Comparison of ENCODE assay signal across 8 cellular contexts in genomic region chr5:68215888-68216736, GRCh38. TPM values are rescaled to one million over a fixed set of nuclear protein-coding genes. Genes with fewer than 3 reads are reported as not detected.
A peak's percentile ranks its signal among the peaks of the same experiment; 100 is the strongest.
DNase-seq lines count a peak whose midpoint lies in the region; ATAC-seq lines count a peak whose summit lies in the region.

No MANE protein-coding gene starts in this region.

- H3K4me3 ChIP-seq in ACC112 (ENCODE audit: low read depth, low read length) (peak overlapping the region; percentile 89), mononuclear cell (ENCODE audit: low read length) (peak overlapping the region; percentile 82)

- peak overlapping the region; percentile 40 for H3K27ac ChIP-seq in ACC112 (ENCODE audit: low read depth, low read length)

- H3K79me2 ChIP-seq in ACC112 (ENCODE audit: control insufficient read depth, insufficient read depth, low read length, unreplicated experiment) = peaks cover 47% of the 10 kb centered on the region

- H3K27me3 ChIP-seq in ACC112 (ENCODE audit: insufficient read depth, low read length) (no peaks in the 10 kb centered on the region), mononuclear cell (ENCODE audit: insufficient read depth, low read length) (no peaks in the 10 kb centered on the region)

- H3K36me3 ChIP-seq in ACC112 (ENCODE audit: insufficient read depth, low read length) = peaks cover 4% of the 10 kb centered on the region; the same call in 1 of the 2 replicates

- peak overlapping the region; percentile 76 for H2AFZ ChIP-seq in ACC112 (ENCODE audit: low read length, unreplicated experiment)

- peak; percentile 55 for ATAC-seq in GM18867 (IDR thresholded peaks at IDR 0.05; ENCODE audit: unreplicated experiment)
- ATAC-seq in HG03095 (IDR thresholded peaks at IDR 0.05; ENCODE audit: unreplicated experiment) = peak; percentile 39

- no peaks in the 10 kb centered on the region for H3K9me3 ChIP-seq in mononuclear cell (ENCODE audit: low read depth, low read length)

- peaks cover 15% of the 10 kb centered on the region for H3K4me1 ChIP-seq in ACC112 (ENCODE audit: control insufficient read depth, insufficient read depth, low read length, unreplicated experiment)
- H3K4me1 ChIP-seq in mononuclear cell (ENCODE audit: insufficient read depth, low read length) = peaks cover 30% of the 10 kb centered on the region

- DNase-seq in NCI-H524 (lab: John Stamatoyannopoulos, UW) = peak; percentile 71 to 75
- DNase-seq in activated CD4-positive, alpha-beta T cell treated with anti-CD3 and anti-CD28 coated beads, Interleukin-2, amount 50 U/mL, for 4 hours = peak; percentile 35 to 70
- peak; percentile 41 for DNase-seq in effector CD4-positive, alpha-beta T cell
- DNase-seq in stimulated activated CD8-positive, alpha-beta memory T cell treated with anti-CD3 and anti-CD28 coated beads, Interleukin-4, amount 100 ng/mL, for 48 hours = peak; percentile 72

RNA-seq across cellular contexts. Expression of gene PIK3R1, which starts 0.6 kb away (rescaled TPM):
- 742 TPM for total RNA-seq in mononuclear cell

Comparison
In these comparisons a context has a peak if more than half of its experiments do, and no peak if none do; other contexts are left out.
1. Peak in every context shown above with its lines: DNase-seq, ATAC-seq, H3K4me3 ChIP-seq and H3K27ac ChIP-seq.